8 cellular contexts compared by ENCODE assay signal in genomic region chr11:120564573-120565301, GRCh38. TPM values are rescaled to one million over a fixed set of nuclear protein-coding genes. Genes with fewer than 3 reads are reported as not detected.
A peak's percentile ranks its signal among the peaks of the same experiment; 100 is the strongest.
DNase-seq lines count a peak whose midpoint lies in the region; ATAC-seq and TF ChIP-seq lines count a peak whose summit lies in the region.

No MANE protein-coding gene starts in this region.

- POLR2A ChIA-PET in activated CD4-positive, alpha-beta T cell treated with anti-CD3 and anti-CD28 coated beads, Interleukin-2, amount 10 ng/mL, durations not matched to agents 7 days and 5 days (lab: Charles Lee), result no interaction called here

- no peak overlapping the region for H3K4me3 Mint-ChIP-seq in activated CD4-positive, alpha-beta T cell treated with anti-CD3 and anti-CD28 coated beads, Interleukin-2, amount 10 ng/mL, durations not matched to agents 7 days and 5 days
- peak overlapping the region; percentile 49 for H3K4me3 Mint-ChIP-seq in natural killer cell

- TF ChIP-seq CTCF in HFF-Myc (IDR thresholded peaks at IDR 0.05; ENCODE audit: low read depth, low read length, missing control alignments) (no peak), esophagus squamous epithelium (IDR thresholded peaks at IDR 0.05) (no peak), natural killer cell (IDR thresholded peaks at IDR 0.05) (no peak), tibial nerve (IDR thresholded peaks at IDR 0.05) (peak in 1 of 5 experiments; percentile 17)

- H3K27me3 ChIP-seq in esophagus squamous epithelium (peaks cover 0 to 70% (median 9%) of the 10 kb centered on the region in 4 donors), tibial nerve (peaks cover 0 to 9% of the 10 kb centered on the region in 2 donors)

- DNase-seq in activated CD4-positive, alpha-beta T cell treated with anti-CD3 and anti-CD28 coated beads for 48 hours, result peak; percentile 64
- no peak for DNase-seq in activated CD4-positive, alpha-beta T cell treated with anti-CD3 and anti-CD28 coated beads, Interleukin-2, amount 10 ng/mL, durations not matched to agents 7 days and 5 days
- DNase-seq in HFF-Myc (ENCODE audit: extremely low read depth, low read depth) (no peak), esophagus squamous epithelium (lab: John Stamatoyannopoulos, UW) (no peak), natural killer cell (peak; percentile 34), tibial nerve (ENCODE audit: low spot score in 2 of 2) (no peak), NCI-H2107 (lab: John Stamatoyannopoulos, UW) (no peak)

- H3K4me1 ChIP-seq in esophagus squamous epithelium (peaks cover 11 to 21% (median 13%) of the 10 kb centered on the region in 3 donors), tibial nerve (peaks cover 0 to 30% (median 11%) of the 10 kb centered on the region in 4 donors)

- H3K9me3 ChIP-seq in esophagus squamous epithelium (no peaks in the 10 kb centered on the region), tibial nerve (no peaks in the 10 kb centered on the region)

- H3K36me3 ChIP-seq in esophagus squamous epithelium (no peaks in the 10 kb centered on the region), tibial nerve (no peaks in the 10 kb centered on the region)

- no peaks in the 10 kb centered on the region for H3K9me3 Mint-ChIP-seq in activated CD4-positive, alpha-beta T cell treated with anti-CD3 and anti-CD28 coated beads, Interleukin-2, amount 10 ng/mL, durations not matched to agents 7 days and 5 days
- H3K9me3 Mint-ChIP-seq in natural killer cell, result no peaks in the 10 kb centered on the region

- H3K27ac ChIP-seq in esophagus squamous epithelium (no peak overlapping the region), tibial nerve (peak overlapping the region; percentile 43 to 90 (median 70))

- peak; percentile 61 for ATAC-seq in SK-N-SH treated with all-trans-retinoic acid at 6 μM for 48 hours
- peak; percentile 61 to 87 (median 82) for ATAC-seq in natural killer cell

- H3K4me1 Mint-ChIP-seq in activated CD4-positive, alpha-beta T cell treated with anti-CD3 and anti-CD28 coated beads, Interleukin-2, amount 10 ng/mL, durations not matched to agents 7 days and 5 days, result no peaks in the 10 kb centered on the region
- H3K4me1 Mint-ChIP-seq in natural killer cell, result peaks cover 10 to 29% of the 10 kb centered on the region in 2 donors

- CTCF ChIA-PET in activated CD4-positive, alpha-beta T cell treated with anti-CD3 and anti-CD28 coated beads, Interleukin-2, amount 10 ng/mL, durations not matched to agents 7 days and 5 days (lab: Charles Lee), result no interaction called here

- intact Hi-C loops in esophagus squamous epithelium (cut with DNase I), result no loop called here
- intact Hi-C loops in natural killer cell (cut with micrococcal nuclease), result no loop called here

- H3K27me3 Mint-ChIP-seq in activated CD4-positive, alpha-beta T cell treated with anti-CD3 and anti-CD28 coated beads, Interleukin-2, amount 10 ng/mL, durations not matched to agents 7 days and 5 days, result peaks cover 45% of the 10 kb centered on the region
- peaks cover 6 to 31% of the 10 kb centered on the region in 2 donors for H3K27me3 Mint-ChIP-seq in natural killer cell (ENCODE audit: low read depth in 2 of 2)

- H3K27ac Mint-ChIP-seq in activated CD4-positive, alpha-beta T cell treated with anti-CD3 and anti-CD28 coated beads, Interleukin-2, amount 10 ng/mL, durations not matched to agents 7 days and 5 days, result no peak overlapping the region
- H3K27ac Mint-ChIP-seq in natural killer cell, result peak overlapping the region in 1 of 2 donors; percentile 68

- TF ChIP-seq POLR2A in esophagus squamous epithelium (IDR thresholded peaks at IDR 0.05) (no peak), tibial nerve (IDR thresholded peaks at IDR 0.05) (no peak)

- H3K4me3 ChIP-seq in HFF-Myc (replicated peaks; ENCODE audit: low read depth, low read length) (peak overlapping the region; percentile 31), esophagus squamous epithelium (peak overlapping the region; percentile 13 to 63 (median 38)), tibial nerve (peak overlapping the region; percentile 20 to 54 (median 32))

- 2% methylated on average over 32 of the region's 75 CpGs; no CpG with 5 or more reads in 1 of the 2 donors for WGBS in esophagus squamous epithelium, 2 donors
- WGBS in tibial nerve, 2 donors, result 0 to 2% methylated on average over 47 of the region's 75 CpGs

- H3K36me3 Mint-ChIP-seq in activated CD4-positive, alpha-beta T cell treated with anti-CD3 and anti-CD28 coated beads, Interleukin-2, amount 10 ng/mL, durations not matched to agents 7 days and 5 days (ENCODE audit: low read depth), result no peaks in the 10 kb centered on the region
- no peaks in the 10 kb centered on the region for H3K36me3 Mint-ChIP-seq in natural killer cell

- TF ChIP-seq EP300 in tibial nerve (IDR thresholded peaks at IDR 0.05), result peak in 1 of 2 donors; percentile 20

TF ChIP-seq in SK-N-SH treated with all-trans-retinoic acid at 6 μM for 48 hours, 23 proteins besides CTCF, POLR2A, EP300 and RAD21:
- TF ChIP-seq ESRRG (CRISPR knock-in tag; IDR thresholded peaks at IDR 0.05) (no peak), CSDC2 (CRISPR knock-in tag; IDR thresholded peaks at IDR 0.05) (no peak), SNAI2 (CRISPR knock-in tag; IDR thresholded peaks at IDR 0.05) (no peak), ZC3H10 (CRISPR knock-in tag; IDR thresholded peaks at IDR 0.05) (no peak), ZNF565 (CRISPR knock-in tag; conservative IDR thresholded peaks at IDR 0.05; ENCODE audit: low read depth) (no peak), TOX (CRISPR knock-in tag; IDR thresholded peaks at IDR 0.05; ENCODE audit: borderline replicate concordance) (no peak)
- TF ChIP-seq, protein P1, sequence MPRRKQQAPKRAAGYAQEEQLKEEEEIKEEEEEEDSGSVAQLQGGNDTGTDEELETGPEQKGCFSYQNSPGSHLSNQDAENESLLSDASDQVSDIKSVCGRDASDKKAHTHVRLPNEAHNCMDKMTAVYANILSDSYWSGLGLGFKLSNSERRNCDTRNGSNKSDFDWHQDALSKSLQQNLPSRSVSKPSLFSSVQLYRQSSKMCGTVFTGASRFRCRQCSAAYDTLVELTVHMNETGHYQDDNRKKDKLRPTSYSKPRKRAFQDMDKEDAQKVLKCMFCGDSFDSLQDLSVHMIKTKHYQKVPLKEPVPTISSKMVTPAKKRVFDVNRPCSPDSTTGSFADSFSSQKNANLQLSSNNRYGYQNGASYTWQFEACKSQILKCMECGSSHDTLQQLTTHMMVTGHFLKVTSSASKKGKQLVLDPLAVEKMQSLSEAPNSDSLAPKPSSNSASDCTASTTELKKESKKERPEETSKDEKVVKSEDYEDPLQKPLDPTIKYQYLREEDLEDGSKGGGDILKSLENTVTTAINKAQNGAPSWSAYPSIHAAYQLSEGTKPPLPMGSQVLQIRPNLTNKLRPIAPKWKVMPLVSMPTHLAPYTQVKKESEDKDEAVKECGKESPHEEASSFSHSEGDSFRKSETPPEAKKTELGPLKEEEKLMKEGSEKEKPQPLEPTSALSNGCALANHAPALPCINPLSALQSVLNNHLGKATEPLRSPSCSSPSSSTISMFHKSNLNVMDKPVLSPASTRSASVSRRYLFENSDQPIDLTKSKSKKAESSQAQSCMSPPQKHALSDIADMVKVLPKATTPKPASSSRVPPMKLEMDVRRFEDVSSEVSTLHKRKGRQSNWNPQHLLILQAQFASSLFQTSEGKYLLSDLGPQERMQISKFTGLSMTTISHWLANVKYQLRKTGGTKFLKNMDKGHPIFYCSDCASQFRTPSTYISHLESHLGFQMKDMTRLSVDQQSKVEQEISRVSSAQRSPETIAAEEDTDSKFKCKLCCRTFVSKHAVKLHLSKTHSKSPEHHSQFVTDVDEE (CRISPR knock-in tag; IDR thresholded peaks at IDR 0.05), result no peak
- TF ChIP-seq, protein P2, sequence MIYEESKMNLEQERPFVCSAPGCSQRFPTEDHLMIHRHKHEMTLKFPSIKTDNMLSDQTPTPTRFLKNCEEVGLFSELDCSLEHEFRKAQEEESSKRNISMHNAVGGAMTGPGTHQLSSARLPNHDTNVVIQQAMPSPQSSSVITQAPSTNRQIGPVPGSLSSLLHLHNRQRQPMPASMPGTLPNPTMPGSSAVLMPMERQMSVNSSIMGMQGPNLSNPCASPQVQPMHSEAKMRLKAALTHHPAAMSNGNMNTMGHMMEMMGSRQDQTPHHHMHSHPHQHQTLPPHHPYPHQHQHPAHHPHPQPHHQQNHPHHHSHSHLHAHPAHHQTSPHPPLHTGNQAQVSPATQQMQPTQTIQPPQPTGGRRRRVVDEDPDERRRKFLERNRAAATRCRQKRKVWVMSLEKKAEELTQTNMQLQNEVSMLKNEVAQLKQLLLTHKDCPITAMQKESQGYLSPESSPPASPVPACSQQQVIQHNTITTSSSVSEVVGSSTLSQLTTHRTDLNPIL (CRISPR knock-in tag; IDR thresholded peaks at IDR 0.05; ENCODE audit: low read depth), result no peak

RNA-seq across cellular contexts. Expression of gene GRIK4, which starts 53.2 kb away (rescaled TPM):
- total RNA-seq in activated CD4-positive, alpha-beta T cell treated with anti-CD3 and anti-CD28 coated beads, Interleukin-2, amount 10 ng/mL, durations not matched to agents 7 days and 5 days, result not detected
- under 1 TPM in 2 of 4 donors, not detected in 2; 0.15 to 0.19 TPM for total RNA-seq in esophagus squamous epithelium
- total RNA-seq in natural killer cell, result 10 to 100 TPM in 2 of 3 donors, 1 to 10 TPM in 1; 2.2 to 32.3 (median 21.9) TPM
- total RNA-seq in tibial nerve, result under 1 TPM in 2 of 4 donors, not detected in 2; 0.22 to 0.98 TPM

Comparison
In these comparisons a context has a peak if more than half of its experiments do, and no peak if none do; other contexts are left out.
1. DNase-seq: peak in activated CD4-positive, alpha-beta T cell treated with anti-CD3 and anti-CD28 coated beads for 48 hours (single experiment) and natural killer cell (single experiment); none in activated CD4-positive, alpha-beta T cell treated with anti-CD3 and anti-CD28 coated beads, Interleukin-2, amount 10 ng/mL, durations not matched to agents 7 days and 5 days (single experiment), HFF-Myc (single experiment), esophagus squamous epithelium (single experiment), tibial nerve (0 of 2) and NCI-H2107 (single experiment).
2. H3K27ac ChIP-seq: peak in tibial nerve (4 of 4); none in esophagus squamous epithelium (0 of 4).
3. Peak in every context shown above with its lines, with median percentiles within 50 percentile points of each other: H3K4me3 ChIP-seq.